1 cellular context compared by ENCODE assay signal in the genomic region with DNA sequence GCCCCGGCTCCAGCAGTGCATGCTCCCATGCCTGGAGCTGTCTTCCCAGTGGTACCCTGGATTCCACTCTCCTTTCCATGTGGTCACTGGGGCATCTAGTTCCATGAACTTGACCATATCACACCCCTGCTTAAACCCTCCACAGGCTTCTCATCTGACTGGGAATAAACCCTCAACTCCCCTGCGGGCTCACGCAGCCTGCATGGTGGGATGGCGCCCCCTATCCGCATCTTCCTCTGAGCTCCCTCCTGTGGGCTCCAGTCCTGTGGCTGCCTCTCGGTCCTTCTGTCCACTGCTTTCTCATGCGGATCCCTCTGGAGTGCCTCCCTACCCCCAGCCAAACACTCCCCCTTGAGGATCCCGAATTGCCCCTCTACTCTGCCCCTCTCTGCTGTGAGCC.
TF ChIP-seq lines count a peak whose summit lies in the region.

No MANE protein-coding gene starts in this region.

TF ChIP-seq in GM23338, 12 proteins besides CTCF, POLR2A, EP300 and RAD21 (continued from another document):
- TF ChIP-seq ZNF462 (CRISPR knock-in tag; IDR thresholded peaks at IDR 0.05) (no peak), POLR2AphosphoS5 (IDR thresholded peaks at IDR 0.05; ENCODE audit: low read depth) (no peak), ZNF114 (CRISPR knock-in tag; IDR thresholded peaks at IDR 0.05) (no peak), EZH2 (IDR thresholded peaks at IDR 0.05; ENCODE audit: low read depth, unreplicated experiment) (no peak), ZNF331 (CRISPR knock-in tag; IDR thresholded peaks at IDR 0.05; ENCODE audit: low read depth) (no peak), CREB1 (CRISPR knock-in tag; IDR thresholded peaks at IDR 0.05; ENCODE audit: low read depth) (no peak), NANOG (IDR thresholded peaks at IDR 0.05; ENCODE audit: borderline replicate concordance) (no peak), JUNB (IDR thresholded peaks at IDR 0.05; ENCODE audit: unreplicated experiment) (no peak)
- TF ChIP-seq, protein P1, sequence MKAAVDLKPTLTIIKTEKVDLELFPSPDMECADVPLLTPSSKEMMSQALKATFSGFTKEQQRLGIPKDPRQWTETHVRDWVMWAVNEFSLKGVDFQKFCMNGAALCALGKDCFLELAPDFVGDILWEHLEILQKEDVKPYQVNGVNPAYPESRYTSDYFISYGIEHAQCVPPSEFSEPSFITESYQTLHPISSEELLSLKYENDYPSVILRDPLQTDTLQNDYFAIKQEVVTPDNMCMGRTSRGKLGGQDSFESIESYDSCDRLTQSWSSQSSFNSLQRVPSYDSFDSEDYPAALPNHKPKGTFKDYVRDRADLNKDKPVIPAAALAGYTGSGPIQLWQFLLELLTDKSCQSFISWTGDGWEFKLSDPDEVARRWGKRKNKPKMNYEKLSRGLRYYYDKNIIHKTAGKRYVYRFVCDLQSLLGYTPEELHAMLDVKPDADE (IDR thresholded peaks at IDR 0.05), result no peak
